In the genomic region with DNA sequence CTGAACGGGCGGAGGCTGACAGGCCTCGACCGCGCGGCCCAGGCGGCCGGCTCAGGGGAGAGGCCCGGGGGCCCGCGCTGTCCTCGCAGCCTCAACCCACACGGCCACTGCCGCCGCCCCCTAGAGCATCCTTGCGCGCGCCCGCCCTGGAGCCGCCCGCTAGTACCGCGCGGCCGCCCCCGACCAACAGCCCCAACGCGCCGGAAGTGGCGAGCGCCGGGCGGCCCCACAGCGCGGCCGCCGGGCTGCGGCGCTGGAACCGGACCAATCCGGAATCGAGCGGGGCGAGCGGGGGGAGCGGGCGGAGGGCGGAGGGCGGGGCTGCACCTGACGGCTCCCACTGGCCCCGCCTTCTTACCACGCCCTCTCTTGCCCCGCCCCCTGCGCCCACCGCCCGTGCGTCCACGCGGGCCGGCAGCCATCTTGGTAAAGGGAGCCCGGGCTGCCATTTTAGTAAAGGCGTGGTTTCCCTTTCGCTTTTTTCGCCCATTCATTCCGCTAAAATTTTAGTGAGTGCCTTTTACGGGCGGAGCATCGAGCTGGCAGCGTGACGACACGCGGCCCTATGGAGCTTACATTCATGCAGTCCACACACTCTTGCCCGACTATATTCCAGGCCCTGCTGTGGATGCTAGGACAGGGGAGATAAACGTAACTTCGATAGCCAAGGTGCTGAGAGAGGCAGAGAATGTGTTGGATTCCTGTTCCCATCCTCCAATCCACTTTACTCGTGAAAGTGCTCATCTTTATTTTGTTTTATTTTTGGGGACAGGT, we compare ENCODE assay signal across 8 cellular contexts. TPM values are rescaled to one million over a fixed set of nuclear protein-coding genes. Genes with fewer than 3 reads are reported as not detected.
A peak's percentile ranks its signal among the peaks of the same experiment; 100 is the strongest.
DNase-seq lines count a peak whose midpoint lies in the region; ATAC-seq and TF ChIP-seq lines count a peak whose summit lies in the region.

A gene with protein sequence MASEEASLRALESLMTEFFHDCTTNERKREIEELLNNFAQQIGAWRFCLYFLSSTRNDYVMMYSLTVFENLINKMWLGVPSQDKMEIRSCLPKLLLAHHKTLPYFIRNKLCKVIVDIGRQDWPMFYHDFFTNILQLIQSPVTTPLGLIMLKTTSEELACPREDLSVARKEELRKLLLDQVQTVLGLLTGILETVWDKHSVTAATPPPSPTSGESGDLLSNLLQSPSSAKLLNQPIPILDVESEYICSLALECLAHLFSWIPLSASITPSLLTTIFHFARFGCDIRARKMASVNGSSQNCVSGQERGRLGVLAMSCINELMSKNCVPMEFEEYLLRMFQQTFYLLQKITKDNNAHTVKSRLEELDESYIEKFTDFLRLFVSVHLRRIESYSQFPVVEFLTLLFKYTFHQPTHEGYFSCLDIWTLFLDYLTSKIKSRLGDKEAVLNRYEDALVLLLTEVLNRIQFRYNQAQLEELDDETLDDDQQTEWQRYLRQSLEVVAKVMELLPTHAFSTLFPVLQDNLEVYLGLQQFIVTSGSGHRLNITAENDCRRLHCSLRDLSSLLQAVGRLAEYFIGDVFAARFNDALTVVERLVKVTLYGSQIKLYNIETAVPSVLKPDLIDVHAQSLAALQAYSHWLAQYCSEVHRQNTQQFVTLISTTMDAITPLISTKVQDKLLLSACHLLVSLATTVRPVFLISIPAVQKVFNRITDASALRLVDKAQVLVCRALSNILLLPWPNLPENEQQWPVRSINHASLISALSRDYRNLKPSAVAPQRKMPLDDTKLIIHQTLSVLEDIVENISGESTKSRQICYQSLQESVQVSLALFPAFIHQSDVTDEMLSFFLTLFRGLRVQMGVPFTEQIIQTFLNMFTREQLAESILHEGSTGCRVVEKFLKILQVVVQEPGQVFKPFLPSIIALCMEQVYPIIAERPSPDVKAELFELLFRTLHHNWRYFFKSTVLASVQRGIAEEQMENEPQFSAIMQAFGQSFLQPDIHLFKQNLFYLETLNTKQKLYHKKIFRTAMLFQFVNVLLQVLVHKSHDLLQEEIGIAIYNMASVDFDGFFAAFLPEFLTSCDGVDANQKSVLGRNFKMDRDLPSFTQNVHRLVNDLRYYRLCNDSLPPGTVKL (minus strand): TSS at position 208 of the 774 bp plus-strand sequence. CDS start 597 bp downstream, outside the sequence.

- POLR2A ChIA-PET in PC-3 (lab: Charles Lee; ENCODE audit: unreplicated experiment): no interaction called here

- peaks cover 33% of the 10 kb centered on the region for H4K20me1 ChIP-seq in PC-3 (ENCODE audit: low read length)

- H3K36me3 ChIP-seq in PC-3 (ENCODE audit: low read depth, low read length): peaks cover 12% of the 10 kb centered on the region

- H2AFZ ChIP-seq in PC-3 (ENCODE audit: low read length): peak within 1 kb of the TSS; percentile 98

- H3K4me3 ChIP-seq in Jurkat, Clone E6-1 (ENCODE audit: low read length): peak within 1 kb of the TSS; percentile 82
- peak within 1 kb of the TSS; percentile 98 for H3K4me3 ChIP-seq in PC-3 (ENCODE audit: low read length)

- CTCF ChIA-PET in PC-3 (lab: Charles Lee): no interaction called here

- H3K9me3 ChIP-seq in PC-3 (ENCODE audit: low read length): no peaks in the 10 kb centered on the region

- no TSS peak for BruUV-seq in PC-3 (replicated peaks; lab: Mats Ljungman, UMichigan)

- DNase-seq in DMS 273 treated with DMSO at 0.1 percent for 48 hours (lab: John Stamatoyannopoulos, UW): peak; percentile 77
- peak; percentile 92 for DNase-seq in Jurkat, Clone E6-1 (ENCODE audit: low read depth, low spot score)
- DNase-seq in PC-3: peak; percentile 86
- DNase-seq in activated T-cell treated with anti-CD3 and anti-CD28 coated beads for 48 hours (ENCODE audit: low read depth): peak; percentile 98
- DNase-seq in epithelial cell of prostate (ENCODE audit: low read depth, low spot score): peak; percentile 50
- peak; percentile 98 for DNase-seq in mucosa of gallbladder (ENCODE audit: low spot score)
- DNase-seq in stimulated activated CD8-positive, alpha-beta memory T cell treated with anti-CD3 and anti-CD28 coated beads, Interleukin-4, amount 100 ng/mL, for 24 hours (ENCODE audit: low read depth): peak; percentile 99

- intact Hi-C loops in PC-3 (cut with micrococcal nuclease): loop anchor here (5.0 kb wide), 1 partner anchor 45 kb away; no protein-coding TSS in a partner anchor

- peak within 1 kb of the TSS; percentile 91 for H3K9ac ChIP-seq in PC-3 (ENCODE audit: low read length)

- ATAC-seq in GM21576 (IDR thresholded peaks at IDR 0.05; ENCODE audit: unreplicated experiment) (peak; percentile 77), PC-3 (peak; percentile 68)

- no peaks in the 10 kb centered on the region for H3K27me3 ChIP-seq in PC-3 (ENCODE audit: low read length)

- H3K79me2 ChIP-seq in PC-3 (ENCODE audit: low read length): peaks cover 45% of the 10 kb centered on the region

- no peaks in the 10 kb centered on the region for H3F3A ChIP-seq in PC-3 (ENCODE audit: low read length, unreplicated experiment)

- TF ChIP-seq CTCF in PC-3 (conservative IDR thresholded peaks at IDR 0.05; ENCODE audit: low read depth, low read length): no peak

- peak within 1 kb of the TSS; percentile 94 for H3K4me2 ChIP-seq in PC-3 (ENCODE audit: low read length)

- H3K27ac ChIP-seq in PC-3 (ENCODE audit: low read length) (peak within 1 kb of the TSS; percentile 57), epithelial cell of prostate (peak within 1 kb of the TSS; percentile 84)

- H3K9me2 ChIP-seq in PC-3 (replicated peaks; ENCODE audit: low read length): no peaks in the 10 kb centered on the region

- H3K4me1 ChIP-seq in PC-3 (ENCODE audit: insufficient read depth, low read length): peaks cover 32% of the 10 kb centered on the region

RNA-seq across cellular contexts. Expression of the gene that starts here (rescaled TPM):
- 101 TPM for polyA plus RNA-seq in Jurkat, Clone E6-1 (2012; ENCODE audit: insufficient read depth, insufficient read length)
- total RNA-seq in PC-3 (2014; rRNA removed) (106 and 110 TPM in 2 replicates), mucosa of gallbladder (88.4 TPM)

Comparison
In these comparisons a context has a peak if more than half of its experiments do, and no peak if none do; other contexts are left out.
1. Peak in every context shown above with its lines: DNase-seq, ATAC-seq, H3K4me3 ChIP-seq and H3K27ac ChIP-seq.